In genomic region chr5:138331449-138332368, GRCh38 we compare ENCODE assay signal across 8 cellular contexts. TPM values are rescaled to one million over a fixed set of nuclear protein-coding genes. Genes with fewer than 3 reads are reported as not detected.
A peak's percentile ranks its signal among the peaks of the same experiment; 100 is the strongest.
DNase-seq lines count a peak whose midpoint lies in the region; ATAC-seq, FAIRE-seq and TF ChIP-seq lines count a peak whose summit lies in the region.

TSS of gene CDC25C (minus strand) at chr5:138331804. CDS start at chr5:138331180, 624 bp downstream.

- no peak within 1 kb of the TSS for H4K8ac ChIP-seq in mesenchymal stem cell (ENCODE audit: low read length)

- peaks cover 9% of the 10 kb centered on the region for H3K36me3 Mint-ChIP-seq in Caco-2 (ENCODE audit: insufficient read depth, unreplicated experiment)

- H2AK5ac ChIP-seq in mesenchymal stem cell (ENCODE audit: low read length, severe bottlenecking) = no peak within 1 kb of the TSS

- POLR2A ChIA-PET in Caco-2 (lab: Charles Lee) = interaction anchor here (0.6 to 1.6 kb wide), 10 partner anchors 19 to 1108 kb away, joined by 3 to 26 read pairs (median 4); partner anchors contain the start of genes BRD8, CDC23, DNAJC18 and ETF1

- H3K27me3 ChIP-seq in Caco-2 (replicated peaks; ENCODE audit: control insufficient read depth, insufficient read depth, low read length) (no peaks in the 10 kb centered on the region), endocrine pancreas (ENCODE audit: control insufficient read depth, insufficient read depth, low read length) (no peaks in the 10 kb centered on the region), mesenchymal stem cell (ENCODE audit: control insufficient read depth in 1 of 2, insufficient read depth in 1 of 2, low read length in 2 of 2) (no peaks in the 10 kb centered on the region)

- H3K36me3 ChIP-seq in Caco-2 (ENCODE audit: control insufficient read depth, insufficient read depth, low read length) (no peaks in the 10 kb centered on the region), endocrine pancreas (ENCODE audit: control insufficient read depth, insufficient read depth, low read length) (no peaks in the 10 kb centered on the region), mesenchymal stem cell (ENCODE audit: control insufficient read depth in 1 of 2, insufficient read depth in 2 of 2, low read depth in 1 of 2, low read length in 2 of 2) (no peaks in the 10 kb centered on the region)

- DNase-seq in Caco-2 = peak; percentile 98 to 99
- peak; percentile 97 for DNase-seq in HTR-8/SVneo (ENCODE audit: insufficient read length, low spot score)
- DNase-seq in NOMO-1 treated with DMSO at 0.1 percent for 48 hours (lab: John Stamatoyannopoulos, UW; ENCODE audit: unreplicated experiment) = peak; percentile 99
- peak; percentile 86 to 91 (median 89) for DNase-seq in activated CD8-positive, alpha-beta memory T cell treated with anti-CD3 and anti-CD28 coated beads for 48 hours (ENCODE audit: low read depth in 2 of 3, low spot score in 2 of 3)
- DNase-seq in mesenchymal stem cell = peak; percentile 100
- peak; percentile 95 for DNase-seq in stimulated activated CD8-positive, alpha-beta memory T cell treated with anti-CD3 and anti-CD28 coated beads, Interleukin-12 subunit alpha, Interleukin-12 subunit beta, amount 100 ng/mL, for 24 hours (ENCODE audit: extremely low read depth)

- H2BK12ac ChIP-seq in mesenchymal stem cell (ENCODE audit: low read length in 2 of 2) = no peak within 1 kb of the TSS

- H3K4me2 ChIP-seq in mesenchymal stem cell (ENCODE audit: low read length, poor library complexity, severe bottlenecking) = peak within 1 kb of the TSS; percentile 100

- H2BK5ac ChIP-seq in mesenchymal stem cell (ENCODE audit: low read depth, low read length, poor library complexity, severe bottlenecking) = no peak within 1 kb of the TSS

- H3K79me1 ChIP-seq in mesenchymal stem cell (replicated peaks; ENCODE audit: low read length, poor library complexity, severe bottlenecking) = peaks cover 11% of the 10 kb centered on the region

- intact Hi-C loops in Caco-2 (cut with micrococcal nuclease; ENCODE audit: unreplicated experiment) = loop anchor here (2.0 to 5.0 kb wide), 2 partner anchors 119 to 153 kb away; partner anchors contain the start of genes BRD8, CDC23 and KIF20A

- no peak within 1 kb of the TSS for H3K9ac ChIP-seq in endocrine pancreas (ENCODE audit: control insufficient read depth, insufficient read depth, low read length)
- H3K9ac ChIP-seq in mesenchymal stem cell (ENCODE audit: low read length) = peak within 1 kb of the TSS; percentile 75

- H2BK120ac ChIP-seq in mesenchymal stem cell (ENCODE audit: low read depth, low read length) = no peak within 1 kb of the TSS

- CTCF ChIA-PET in Caco-2 (lab: Charles Lee) = interaction anchor here (0.6 to 3.1 kb wide), 8 partner anchors 20 to 198 kb away, joined by 3 to 44 read pairs (median 4); partner anchors contain the start of gene KDM3B

- no peak within 1 kb of the TSS for H4K91ac ChIP-seq in mesenchymal stem cell (ENCODE audit: low read length)

- no peak within 1 kb of the TSS for H3K23ac ChIP-seq in mesenchymal stem cell (ENCODE audit: low read length in 2 of 2)

- WGBS in mesenchymal stem cell = under 1% methylated on average over 51 of the region's 55 CpGs

- no peak within 1 kb of the TSS for H3K14ac ChIP-seq in mesenchymal stem cell (ENCODE audit: low read length in 2 of 2)

- H2AFZ ChIP-seq in mesenchymal stem cell (ENCODE audit: low read depth, low read length) = peak within 1 kb of the TSS; percentile 48

- BruUV-seq in Caco-2 (replicated peaks; lab: Mats Ljungman, UMichigan) = no TSS peak

- H3K4me3 ChIP-seq in Caco-2 (ENCODE audit: low read depth, low read length) = peak within 1 kb of the TSS; percentile 69
- peak within 1 kb of the TSS; percentile 49 for H3K4me3 ChIP-seq in endocrine pancreas (ENCODE audit: control insufficient read depth, insufficient read depth, low read length)
- H3K4me3 ChIP-seq in mesenchymal stem cell (ENCODE audit: insufficient read depth in 1 of 2, low read depth in 1 of 2, low read length in 2 of 2) = peak within 1 kb of the TSS; percentile 65 to 88

- no peak within 1 kb of the TSS for H3K18ac ChIP-seq in mesenchymal stem cell (ENCODE audit: low read depth in 1 of 2, low read length in 2 of 2)

- TF ChIP-seq CTCF in Caco-2 (IDR thresholded peaks at IDR 0.05; ENCODE audit: insufficient read depth in 1 of 2, low read depth in 1 of 2, low read length in 1 of 2, severe bottlenecking in 1 of 2, unreplicated experiment in 1 of 2) = no peak

- peak; percentile 99 for ATAC-seq in GM21381 (IDR thresholded peaks at IDR 0.05; ENCODE audit: unreplicated experiment)

- H3K4me1 Mint-ChIP-seq in Caco-2 (ENCODE audit: low read depth, unreplicated experiment) = peaks cover under 1% of the 10 kb centered on the region

- no peaks in the 10 kb centered on the region for H3K27me3 Mint-ChIP-seq in Caco-2 (ENCODE audit: insufficient read depth, unreplicated experiment)

- peak; percentile 92 for FAIRE-seq in HTR-8/SVneo (lab: Jason Lieb, UNC)

- H3K4me3 Mint-ChIP-seq in Caco-2 (ENCODE audit: unreplicated experiment) = peak within 1 kb of the TSS; percentile 95

- H2BK15ac ChIP-seq in mesenchymal stem cell (ENCODE audit: low read depth, poor library complexity, severe bottlenecking) = no peak within 1 kb of the TSS

- H3K27ac Mint-ChIP-seq in Caco-2 (ENCODE audit: unreplicated experiment) = peak within 1 kb of the TSS; percentile 82

- H3K9me3 Mint-ChIP-seq in Caco-2 (ENCODE audit: unreplicated experiment) = no peaks in the 10 kb centered on the region

- H3K4me1 ChIP-seq in Caco-2 (no peaks in the 10 kb centered on the region), endocrine pancreas (ENCODE audit: control insufficient read depth, insufficient read depth, low read length) (no peaks in the 10 kb centered on the region), mesenchymal stem cell (ENCODE audit: control insufficient read depth, insufficient read depth, low read depth, low read length) (peaks cover 6% of the 10 kb centered on the region)

- H3K9me3 ChIP-seq in Caco-2 (no peaks in the 10 kb centered on the region), endocrine pancreas (ENCODE audit: control insufficient read depth, low read length) (no peaks in the 10 kb centered on the region), mesenchymal stem cell (ENCODE audit: control insufficient read depth, low read length) (no peaks in the 10 kb centered on the region)

- no peak within 1 kb of the TSS for H3K4ac ChIP-seq in mesenchymal stem cell (ENCODE audit: low read depth in 1 of 2, low read length in 2 of 2)

- no peak within 1 kb of the TSS for H3K27ac ChIP-seq in mesenchymal stem cell (ENCODE audit: low read length, poor library complexity, severe bottlenecking)

RNA-seq across cellular contexts. Expression of gene CDC25C, which starts in this region (rescaled TPM):
- 22.7 and 22.9 TPM in 2 replicates for total RNA-seq in Caco-2 (2022)
- polyA plus RNA-seq in mesenchymal stem cell (2013, experiment 1 of 2) = 1.3 TPM
- 1.3 TPM for polyA plus RNA-seq in mesenchymal stem cell (2013, experiment 2 of 2)
